8 cellular contexts compared by ENCODE assay signal in the genomic region with DNA sequence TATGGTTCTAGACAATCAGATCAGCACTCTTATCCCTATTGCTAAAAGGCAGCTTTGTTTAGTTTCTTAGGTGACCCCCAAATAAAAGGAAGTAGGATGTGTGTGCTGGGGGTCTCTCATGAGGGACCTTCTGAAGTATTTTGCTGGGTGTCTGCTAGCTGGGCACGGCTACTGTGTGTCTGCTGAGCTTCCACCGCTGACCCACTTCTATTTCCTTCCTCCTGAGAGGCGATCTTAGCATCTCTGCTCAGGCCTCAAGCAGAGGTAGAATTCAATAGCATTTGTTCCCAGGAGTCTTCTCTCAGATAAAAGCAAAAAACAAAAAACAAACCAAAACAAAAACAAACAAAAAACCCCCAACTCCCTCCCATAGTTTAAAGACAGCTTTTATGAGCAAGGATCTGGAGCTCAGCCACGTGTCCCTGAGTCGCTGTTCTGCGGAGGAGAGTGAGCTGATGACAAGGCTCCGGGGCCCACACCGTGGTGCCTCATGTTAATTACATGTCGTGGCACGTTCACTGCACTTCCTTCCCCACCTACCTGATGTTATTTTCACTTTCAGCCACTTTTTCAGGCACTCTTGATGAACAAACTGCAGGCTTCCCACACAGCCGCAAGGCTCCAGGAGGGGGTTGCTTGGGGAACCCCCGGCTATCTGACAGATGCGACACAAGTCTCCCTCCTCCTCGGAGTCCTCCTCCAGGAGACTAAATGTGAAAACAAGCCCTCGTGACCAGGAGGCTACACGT.
DNase-seq lines count a peak whose midpoint lies in the region; ATAC-seq and TF ChIP-seq lines count a peak whose summit lies in the region.

No MANE protein-coding gene starts in this region.

- DNase-seq in OCI-LY7 (ENCODE audit: low spot score), result peak; percentile 14
- DNase-seq in activated gamma-delta T cell treated with Interleukin-2 at 50 U/mL for 16 hours, result peak; percentile 64
- DNase-seq in putamen (ENCODE audit: low spot score), result peak; percentile 66
- no peak for DNase-seq in aorta
- no peak for DNase-seq in cortex of kidney (lab: John Stamatoyannopoulos, UW)
- DNase-seq in ascending aorta (ENCODE audit: low spot score in 2 of 2), result no peak

- peak overlapping the region; percentile 46; the same call in 1 of the 2 replicates for H2AFZ ChIP-seq in OCI-LY7 (ENCODE audit: low read length)

- TF ChIP-seq CTCF in OCI-LY7 (conservative IDR thresholded peaks at IDR 0.05; ENCODE audit: low read length) (no peak), ascending aorta (IDR thresholded peaks at IDR 0.05) (no peak)

- POLR2A ChIA-PET in OCI-LY7 (lab: Charles Lee), result interaction anchor here (1.0 kb wide), 1 partner anchor 14 kb away, joined by 3 read pairs; no protein-coding TSS in a partner anchor

- no TSS peak for BruUV-seq in OCI-LY7 (replicated peaks; lab: Mats Ljungman, UMichigan)

- ATAC-seq in GM18502 (IDR thresholded peaks at IDR 0.05; ENCODE audit: poor library complexity, unreplicated experiment), result peak; percentile 95
- peak; percentile 93 for ATAC-seq in HG02798 (IDR thresholded peaks at IDR 0.05; ENCODE audit: poor library complexity, unreplicated experiment)
- ATAC-seq in aorta (ENCODE audit: low FRiP score), result no peak

- H3K4me3 ChIP-seq in OCI-LY7 (ENCODE audit: low read depth, low read length, poor library complexity, severe bottlenecking) (no peak overlapping the region), aorta (ENCODE audit: low read length in 2 of 2) (no peak overlapping the region), ascending aorta (no peak overlapping the region)

- H3K79me2 ChIP-seq in OCI-LY7 (ENCODE audit: insufficient read depth, low read depth, low read length), result no peaks in the 10 kb centered on the region

- no peaks in the 10 kb centered on the region for H3K9me3 ChIP-seq in OCI-LY7 (ENCODE audit: low read length)
- H3K9me3 ChIP-seq in aorta (ENCODE audit: control insufficient read depth, low read length), result no peaks in the 10 kb centered on the region
- H3K9me3 ChIP-seq in ascending aorta, result no peaks in the 10 kb centered on the region

- H3K4me2 ChIP-seq in OCI-LY7 (ENCODE audit: low read length), result peak overlapping the region; percentile 37; the same call in 1 of the 2 replicates

- no peaks in the 10 kb centered on the region for H4K20me1 ChIP-seq in OCI-LY7 (ENCODE audit: insufficient read depth, low read length)

- intact Hi-C loops in OCI-LY7 (cut with micrococcal nuclease; ENCODE audit: unreplicated experiment), result loop anchor here (5.0 kb wide), 1 partner anchor 243 kb away; the partner anchor contains the start of gene TANC2
- intact Hi-C loops in aorta (cut with DNase I), result no loop called here
- intact Hi-C loops in ascending aorta (cut with DNase I), result no loop called here

- H3K27me3 ChIP-seq in aorta (ENCODE audit: control insufficient read depth in 1 of 2, insufficient read depth in 2 of 2, low read length in 1 of 2) (no peaks in the 10 kb centered on the region), ascending aorta (no peaks in the 10 kb centered on the region)

- CTCF ChIA-PET in OCI-LY7 (lab: Charles Lee; ENCODE audit: unreplicated experiment), result interaction anchor here (0.5 kb wide), 1 partner anchor 50 kb away, joined by 3 read pairs; no protein-coding TSS in a partner anchor

- H3K4me1 ChIP-seq in OCI-LY7 (ENCODE audit: insufficient read depth, low read length, poor library complexity, severe bottlenecking) (no peaks in the 10 kb centered on the region), aorta (ENCODE audit: control insufficient read depth in 1 of 2, insufficient read depth in 2 of 2, low read length in 2 of 2) (no peaks in the 10 kb centered on the region), ascending aorta (no peaks in the 10 kb centered on the region)

- 82 to 85% methylated on average over 16 of the region's 16 CpGs for WGBS in aorta, 2 donors

- no peak overlapping the region for H3K27ac ChIP-seq in OCI-LY7 (ENCODE audit: low read depth, low read length, poor library complexity, severe bottlenecking)
- no peak overlapping the region for H3K27ac ChIP-seq in aorta (ENCODE audit: low read depth in 1 of 2, low read length in 2 of 2)
- no peak overlapping the region for H3K27ac ChIP-seq in ascending aorta

- H3K36me3 ChIP-seq in OCI-LY7 (ENCODE audit: insufficient read depth, low read length) (no peaks in the 10 kb centered on the region), aorta (ENCODE audit: control insufficient read depth in 1 of 2, insufficient read depth in 2 of 2, low read length in 1 of 2) (no peaks in the 10 kb centered on the region), ascending aorta (no peaks in the 10 kb centered on the region)

- no peaks in the 10 kb centered on the region for H3K9me2 ChIP-seq in OCI-LY7 (ENCODE audit: insufficient read depth, low read length)

Comparison
In these comparisons a context has a peak if more than half of its experiments do, and no peak if none do; other contexts are left out.
1. DNase-seq: peak in OCI-LY7 (single experiment), activated gamma-delta T cell treated with Interleukin-2 at 50 U/mL for 16 hours (single experiment) and putamen (single experiment); none in aorta (0 of 2), cortex of kidney (single experiment) and ascending aorta (0 of 2).